Comparison of ENCODE assay signal across 3 cellular contexts in genomic region chr18:24825397-24825796, GRCh38.
TF ChIP-seq lines count a peak whose summit lies in the region.

No MANE protein-coding gene starts in this region.

TF ChIP-seq in IMR-90, 13 proteins besides CTCF, POLR2A, EP300 and RAD21:
- no peak for TF ChIP-seq MAFK (IDR thresholded peaks at IDR 0.05; ENCODE audit: low read depth, low read length)
- TF ChIP-seq NFE2L2 (IDR thresholded peaks at IDR 0.05; ENCODE audit: low read depth, low read length), result no peak
- TF ChIP-seq CEBPB (IDR thresholded peaks at IDR 0.05; ENCODE audit: low read depth, low read length), result peak; percentile 86
TF ChIP-seq in IMR-90: peak in this region for 1.

TF ChIP-seq in K562, 482 proteins besides CTCF, POLR2A, EP300 and RAD21:
- TF ChIP-seq ILF3 (IDR thresholded peaks at IDR 0.05; ENCODE audit: borderline replicate concordance), result no peak
- TF ChIP-seq TEAD2 (tag; IDR thresholded peaks at IDR 0.05), result no peak
- TF ChIP-seq SNIP1 (IDR thresholded peaks at IDR 0.05; ENCODE audit: low read depth), result no peak
- no peak for TF ChIP-seq PRPF4 (IDR thresholded peaks at IDR 0.05; ENCODE audit: insufficient read depth, low read depth, low read length, poor library complexity, severe bottlenecking)
- TF ChIP-seq MEF2D (tag; conservative IDR thresholded peaks at IDR 0.05; ENCODE audit: low read depth), result no peak
- TF ChIP-seq, protein P1, sequence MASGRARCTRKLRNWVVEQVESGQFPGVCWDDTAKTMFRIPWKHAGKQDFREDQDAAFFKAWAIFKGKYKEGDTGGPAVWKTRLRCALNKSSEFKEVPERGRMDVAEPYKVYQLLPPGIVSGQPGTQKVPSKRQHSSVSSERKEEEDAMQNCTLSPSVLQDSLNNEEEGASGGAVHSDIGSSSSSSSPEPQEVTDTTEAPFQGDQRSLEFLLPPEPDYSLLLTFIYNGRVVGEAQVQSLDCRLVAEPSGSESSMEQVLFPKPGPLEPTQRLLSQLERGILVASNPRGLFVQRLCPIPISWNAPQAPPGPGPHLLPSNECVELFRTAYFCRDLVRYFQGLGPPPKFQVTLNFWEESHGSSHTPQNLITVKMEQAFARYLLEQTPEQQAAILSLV (tag; IDR thresholded peaks at IDR 0.05), result no peak
- TF ChIP-seq ZNF76 (CRISPR knock-in tag; IDR thresholded peaks at IDR 0.05; ENCODE audit: borderline replicate concordance), result no peak
- TF ChIP-seq SRSF1 (IDR thresholded peaks at IDR 0.05; ENCODE audit: low read depth, low read length), result no peak
- no peak for TF ChIP-seq CEBPG (CRISPR knock-in tag; IDR thresholded peaks at IDR 0.05)
- TF ChIP-seq CEBPG (tag; conservative IDR thresholded peaks at IDR 0.05 in 1 of 2, IDR thresholded peaks at IDR 0.05 in 1 of 2), result peak in 1 of 2 experiments; percentile 80; a peak in 2 of 4 replicates
- TF ChIP-seq HDAC3 (IDR thresholded peaks at IDR 0.05; ENCODE audit: borderline replicate concordance, partially characterized antibody), result no peak
- TF ChIP-seq ZBTB12 (CRISPR knock-in tag; IDR thresholded peaks at IDR 0.05), result no peak
- no peak for TF ChIP-seq ZNF408 (CRISPR knock-in tag; IDR thresholded peaks at IDR 0.05; ENCODE audit: low read depth)
- TF ChIP-seq, protein P2, sequence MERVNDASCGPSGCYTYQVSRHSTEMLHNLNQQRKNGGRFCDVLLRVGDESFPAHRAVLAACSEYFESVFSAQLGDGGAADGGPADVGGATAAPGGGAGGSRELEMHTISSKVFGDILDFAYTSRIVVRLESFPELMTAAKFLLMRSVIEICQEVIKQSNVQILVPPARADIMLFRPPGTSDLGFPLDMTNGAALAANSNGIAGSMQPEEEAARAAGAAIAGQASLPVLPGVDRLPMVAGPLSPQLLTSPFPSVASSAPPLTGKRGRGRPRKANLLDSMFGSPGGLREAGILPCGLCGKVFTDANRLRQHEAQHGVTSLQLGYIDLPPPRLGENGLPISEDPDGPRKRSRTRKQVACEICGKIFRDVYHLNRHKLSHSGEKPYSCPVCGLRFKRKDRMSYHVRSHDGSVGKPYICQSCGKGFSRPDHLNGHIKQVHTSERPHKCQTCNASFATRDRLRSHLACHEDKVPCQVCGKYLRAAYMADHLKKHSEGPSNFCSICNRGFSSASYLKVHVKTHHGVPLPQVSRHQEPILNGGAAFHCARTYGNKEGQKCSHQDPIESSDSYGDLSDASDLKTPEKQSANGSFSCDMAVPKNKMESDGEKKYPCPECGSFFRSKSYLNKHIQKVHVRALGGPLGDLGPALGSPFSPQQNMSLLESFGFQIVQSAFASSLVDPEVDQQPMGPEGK (CRISPR knock-in tag; IDR thresholded peaks at IDR 0.05; ENCODE audit: borderline replicate concordance), result no peak
- TF ChIP-seq ZNF133 (CRISPR knock-in tag; IDR thresholded peaks at IDR 0.05), result no peak
- peak; percentile 51; the same call in 1 of the 2 replicates for TF ChIP-seq CEBPB (tag; IDR thresholded peaks at IDR 0.05)

TF ChIP-seq in H1, 55 proteins besides CTCF, POLR2A, EP300 and RAD21:
- TF ChIP-seq YY1 (IDR thresholded peaks at IDR 0.05; ENCODE audit: low read depth, low read length) (no peak), KDM1A (IDR thresholded peaks at IDR 0.05; ENCODE audit: borderline replicate concordance, low read length) (no peak), SIN3A (conservative IDR thresholded peaks at IDR 0.05 in 1 of 2, IDR thresholded peaks at IDR 0.05 in 1 of 2; ENCODE audit: low read depth in 1 of 2, low read length in 2 of 2) (no peak), MAX (IDR thresholded peaks at IDR 0.05) (no peak), CBX5 (IDR thresholded peaks at IDR 0.05; ENCODE audit: low read depth, low read length) (no peak), TBP (IDR thresholded peaks at IDR 0.05; ENCODE audit: low read depth, low read length) (no peak), BRCA1 (IDR thresholded peaks at IDR 0.05; ENCODE audit: low read depth, low read length) (no peak), POLR2AphosphoS5 (IDR thresholded peaks at IDR 0.05; ENCODE audit: low read depth, low read length) (no peak), SUZ12 (IDR thresholded peaks at IDR 0.05; ENCODE audit: low read length) (no peak), SP2 (IDR thresholded peaks at IDR 0.05; ENCODE audit: low read length) (no peak), SIX5 (IDR thresholded peaks at IDR 0.05; ENCODE audit: low read depth, low read length) (no peak), RXRA (IDR thresholded peaks at IDR 0.05; ENCODE audit: insufficient read depth, low read depth, low read length) (no peak), FOSL1 (IDR thresholded peaks at IDR 0.05; ENCODE audit: insufficient read depth, low read depth, low read length) (no peak), JUND (IDR thresholded peaks at IDR 0.05; ENCODE audit: low read length) (no peak), SRF (IDR thresholded peaks at IDR 0.05; ENCODE audit: low read depth, low read length) (no peak), KDM4A (IDR thresholded peaks at IDR 0.05; ENCODE audit: low read depth, low read length, severe bottlenecking) (no peak)
